Comparison of ENCODE assay signal across 13 cellular contexts in genomic region chr6:45543298-45544235, GRCh38.
DNase-seq lines count a peak whose midpoint lies in the region; ATAC-seq, FAIRE-seq and TF ChIP-seq lines count a peak whose summit lies in the region.
"Had no signal": no experiment of that assay in that cellular context is flagged by ENCODE, and none has a peak within 500 bp of the region (broad histone marks: within the 10 kb centered on the region; RNA-seq: fewer than 3 reads in every experiment).

No MANE protein-coding gene starts in this region.

- H3K27ac ChIP-seq in body of pancreas, result no peak overlapping the region

- ATAC-seq in activated T-cell treated with anti-CD3 and anti-CD28 coated beads, Interleukin-2, amount 50 U/mL, for 72 hours (replicated peaks in 1 of 2), result peak; percentile 88 to 93
- ATAC-seq in stimulated activated effector memory CD8-positive, alpha-beta T cell treated with anti-CD3 and anti-CD28 coated beads, Interleukin-12 subunit alpha, Interleukin-12 subunit beta, amount 100 ng/mL, for 72 hours, result peak; percentile 92
- no peak for ATAC-seq in body of pancreas

- H3K27me3 ChIP-seq in body of pancreas, result no peaks in the 10 kb centered on the region

- no peaks in the 10 kb centered on the region for H3K4me1 ChIP-seq in body of pancreas

- H3K36me3 Mint-ChIP-seq in activated T-cell treated with anti-CD3 and anti-CD28 coated beads, Interleukin-2, amount 50 U/mL, for 72 hours (ENCODE audit: insufficient read depth in 2 of 2), result peaks cover 10 to 33% of the 10 kb centered on the region in 2 donors
- H3K36me3 Mint-ChIP-seq in stimulated activated effector memory CD8-positive, alpha-beta T cell treated with anti-CD3 and anti-CD28 coated beads, Interleukin-12 subunit alpha, Interleukin-12 subunit beta, amount 100 ng/mL, for 72 hours, result peaks cover 70% of the 10 kb centered on the region

- H3K9me3 Mint-ChIP-seq in activated T-cell treated with anti-CD3 and anti-CD28 coated beads, Interleukin-2, amount 50 U/mL, for 72 hours, result no peaks in the 10 kb centered on the region
- no peaks in the 10 kb centered on the region for H3K9me3 Mint-ChIP-seq in stimulated activated effector memory CD8-positive, alpha-beta T cell treated with anti-CD3 and anti-CD28 coated beads, Interleukin-12 subunit alpha, Interleukin-12 subunit beta, amount 100 ng/mL, for 72 hours

- H3K4me1 Mint-ChIP-seq in activated T-cell treated with anti-CD3 and anti-CD28 coated beads, Interleukin-2, amount 50 U/mL, for 72 hours (ENCODE audit: low read depth), result peaks cover 42% of the 10 kb centered on the region
- peaks cover 59% of the 10 kb centered on the region for H3K4me1 Mint-ChIP-seq in stimulated activated effector memory CD8-positive, alpha-beta T cell treated with anti-CD3 and anti-CD28 coated beads, Interleukin-12 subunit alpha, Interleukin-12 subunit beta, amount 100 ng/mL, for 72 hours

- peak overlapping the region; percentile 20 to 69 for H3K4me3 Mint-ChIP-seq in activated T-cell treated with anti-CD3 and anti-CD28 coated beads, Interleukin-2, amount 50 U/mL, for 72 hours
- H3K4me3 Mint-ChIP-seq in stimulated activated effector memory CD8-positive, alpha-beta T cell treated with anti-CD3 and anti-CD28 coated beads, Interleukin-12 subunit alpha, Interleukin-12 subunit beta, amount 100 ng/mL, for 72 hours, result no peak overlapping the region

- no peaks in the 10 kb centered on the region for H3K9me3 ChIP-seq in body of pancreas

- peak; percentile 94 for FAIRE-seq in RCC 7860 (lab: Jason Lieb, UNC)

- TF ChIP-seq POLR2A in body of pancreas (IDR thresholded peaks at IDR 0.05), result no peak

- intact Hi-C loops in body of pancreas (cut with DNase I), result no loop called here

- H3K27me3 Mint-ChIP-seq in activated T-cell treated with anti-CD3 and anti-CD28 coated beads, Interleukin-2, amount 50 U/mL, for 72 hours (ENCODE audit: low read depth), result no peaks in the 10 kb centered on the region

- WGBS in body of pancreas, 2 donors, result 80% methylated on average over 5 of the region's 5 CpGs

- H3K36me3 ChIP-seq in body of pancreas (replicated peaks in 1 of 2; ENCODE audit: insufficient read depth in 1 of 2, low read depth in 2 of 2), result no peaks in the 10 kb centered on the region

- TF ChIP-seq CTCF in body of pancreas (IDR thresholded peaks at IDR 0.05), result no peak

- peak overlapping the region; percentile 88 for H3K27ac Mint-ChIP-seq in activated T-cell treated with anti-CD3 and anti-CD28 coated beads, Interleukin-2, amount 50 U/mL, for 72 hours
- H3K27ac Mint-ChIP-seq in stimulated activated effector memory CD8-positive, alpha-beta T cell treated with anti-CD3 and anti-CD28 coated beads, Interleukin-12 subunit alpha, Interleukin-12 subunit beta, amount 100 ng/mL, for 72 hours, result peak overlapping the region; percentile 67

- H3K4me3 ChIP-seq in body of pancreas, result no peak overlapping the region

- peak; percentile 12 to 29 for DNase-seq in activated T-cell treated with anti-CD3 and anti-CD28 coated beads, Interleukin-2, amount 50 U/mL, for 72 hours
- DNase-seq in activated T-cell treated with anti-CD3 and anti-CD28 coated beads, Interleukin-2, amount 50 U/mL, for 48 hours, result no peak
- peak; percentile 63 for DNase-seq in RCC 7860 (ENCODE audit: low spot score)
- DNase-seq in fibroblast of gingiva (ENCODE audit: low read depth), result peak; percentile 52
- DNase-seq in stimulated activated effector memory CD8-positive, alpha-beta T cell treated with anti-CD3 and anti-CD28 coated beads, Interleukin-12 subunit alpha, Interleukin-12 subunit beta, amount 100 ng/mL, for 72 hours (ENCODE audit: low spot score in 2 of 2), result no peak
- no peak for DNase-seq in NCI-H1417 treated with DMSO at 0.1 percent for 48 hours (lab: John Stamatoyannopoulos, UW)
- no peak for DNase-seq in mucosa of gallbladder (ENCODE audit: low spot score)
- DNase-seq in body of pancreas, result no peak
- DNase-seq: aorta, DMS153, MM.1S, NCI-H226, occipital lobe had no signal

Comparison
In these comparisons a context has a peak if more than half of its experiments do, and no peak if none do; other contexts are left out.
1. DNase-seq: peak in activated T-cell treated with anti-CD3 and anti-CD28 coated beads, Interleukin-2, amount 50 U/mL, for 72 hours (2 of 2), RCC 7860 (single experiment) and fibroblast of gingiva (single experiment); none in activated T-cell treated with anti-CD3 and anti-CD28 coated beads, Interleukin-2, amount 50 U/mL, for 48 hours (0 of 2), stimulated activated effector memory CD8-positive, alpha-beta T cell treated with anti-CD3 and anti-CD28 coated beads, Interleukin-12 subunit alpha, Interleukin-12 subunit beta, amount 100 ng/mL, for 72 hours (0 of 2), NCI-H1417 treated with DMSO at 0.1 percent for 48 hours (single experiment), mucosa of gallbladder (single experiment) and body of pancreas (0 of 4).